ENCODE assay signal across 8 cellular contexts in genomic region chr16:24014955-24015354, GRCh38.
DNase-seq lines count a peak whose midpoint lies in the region; ATAC-seq and TF ChIP-seq lines count a peak whose summit lies in the region.
"Not testable (repeated sequence)": the region's sequence is repeated elsewhere in the genome, so short reads cannot be mapped to it uniquely, and the experiment has no call there.

No MANE protein-coding gene starts in this region.

- not testable (repeated sequence) for H3K9me2 ChIP-seq in Loucy (replicated peaks; ENCODE audit: low read depth, low read length)

- H3K27me3 ChIP-seq in CD4-positive, alpha-beta memory T cell (ENCODE audit: insufficient read depth, low read length); Loucy (ENCODE audit: insufficient read depth, low read length, poor library complexity, severe bottlenecking); thymus (ENCODE audit: control insufficient read depth, insufficient read depth): not testable (repeated sequence)

- DNase-seq in CD4-positive, alpha-beta memory T cell; activated CD8-positive, alpha-beta T cell treated with anti-CD3 and anti-CD28 coated beads for 36 hours; activated naive CD4-positive, alpha-beta T cell treated with anti-CD3 and anti-CD28 coated beads, Interleukin-2, amount 10 ng/mL, durations not matched to agents 7 days and 5 days; naive thymus-derived CD8-positive, alpha-beta T cell: not testable (repeated sequence)

- peaks cover 41 to 59% (median 50%) of the 10 kb centered on the region in 4 donors for H3K4me1 Mint-ChIP-seq in CD4-positive, alpha-beta memory T cell
- peaks cover 34% of the 10 kb centered on the region for H3K4me1 Mint-ChIP-seq in T-helper 1 cell treated with Interleukin-12 subunit alpha and Interleukin-12 subunit beta and Interleukin-4 antibody, amounts not matched to agents 30 μg/mL and 1 μg/mL, for 36 hours (ENCODE audit: low read depth)
- H3K4me1 Mint-ChIP-seq in activated CD8-positive, alpha-beta T cell treated with anti-CD3 and anti-CD28 coated beads for 36 hours (ENCODE audit: low read depth), result peaks cover 45% of the 10 kb centered on the region
- peaks cover 50% of the 10 kb centered on the region for H3K4me1 Mint-ChIP-seq in activated naive CD4-positive, alpha-beta T cell treated with anti-CD3 and anti-CD28 coated beads, Interleukin-2, amount 10 ng/mL, durations not matched to agents 7 days and 5 days
- peaks cover 38% of the 10 kb centered on the region for H3K4me1 Mint-ChIP-seq in dendritic cell treated with granulocyte-macrophage colony-stimulating factor and Interleukin-4, amounts not matched to agents 40 ng/mL and 50 ng/mL, for 4 days (ENCODE audit: low read depth)
- peaks cover 34 to 89% (median 80%) of the 10 kb centered on the region in 4 donors for H3K4me1 Mint-ChIP-seq in naive thymus-derived CD8-positive, alpha-beta T cell

- peak overlapping the region; percentile 38 for H3K27ac ChIP-seq in CD4-positive, alpha-beta memory T cell (ENCODE audit: low read depth, low read length)
- peak overlapping the region; percentile 52 for H3K27ac ChIP-seq in thymus (ENCODE audit: low read depth)

- not testable (repeated sequence) for H3K36me3 Mint-ChIP-seq in CD4-positive, alpha-beta memory T cell; T-helper 1 cell treated with Interleukin-12 subunit alpha and Interleukin-12 subunit beta and Interleukin-4 antibody, amounts not matched to agents 30 μg/mL and 1 μg/mL, for 36 hours (ENCODE audit: low read depth); activated CD8-positive, alpha-beta T cell treated with anti-CD3 and anti-CD28 coated beads for 36 hours (ENCODE audit: low read depth); activated naive CD4-positive, alpha-beta T cell treated with anti-CD3 and anti-CD28 coated beads, Interleukin-2, amount 10 ng/mL, durations not matched to agents 7 days and 5 days; dendritic cell treated with granulocyte-macrophage colony-stimulating factor and Interleukin-4, amounts not matched to agents 40 ng/mL and 50 ng/mL, for 4 days (ENCODE audit: low read depth); naive thymus-derived CD8-positive, alpha-beta T cell

- not testable (repeated sequence) for H3K4me3 ChIP-seq in CD4-positive, alpha-beta memory T cell (ENCODE audit: low read length in 2 of 2); thymus (ENCODE audit: low read length)
- peak overlapping the region; percentile 63 for H3K4me3 ChIP-seq in Loucy (ENCODE audit: low read length, poor library complexity, severe bottlenecking)

- not testable (repeated sequence) for ATAC-seq in activated CD8-positive, alpha-beta T cell treated with anti-CD3 and anti-CD28 coated beads for 36 hours; naive thymus-derived CD8-positive, alpha-beta T cell

- not testable (repeated sequence) for H3K9me3 ChIP-seq in CD4-positive, alpha-beta memory T cell (ENCODE audit: control insufficient read depth in 1 of 2, low read length in 2 of 2); Loucy (ENCODE audit: insufficient read depth, low read depth, low read length); thymus (ENCODE audit: control insufficient read depth)

- H3K9me3 Mint-ChIP-seq in CD4-positive, alpha-beta memory T cell; T-helper 1 cell treated with Interleukin-12 subunit alpha and Interleukin-12 subunit beta and Interleukin-4 antibody, amounts not matched to agents 30 μg/mL and 1 μg/mL, for 36 hours; activated CD8-positive, alpha-beta T cell treated with anti-CD3 and anti-CD28 coated beads for 36 hours; activated naive CD4-positive, alpha-beta T cell treated with anti-CD3 and anti-CD28 coated beads, Interleukin-2, amount 10 ng/mL, durations not matched to agents 7 days and 5 days; dendritic cell treated with granulocyte-macrophage colony-stimulating factor and Interleukin-4, amounts not matched to agents 40 ng/mL and 50 ng/mL, for 4 days; naive thymus-derived CD8-positive, alpha-beta T cell: not testable (repeated sequence)

- WGBS in thymus, result 95% methylated on average over 7 of the region's 7 CpGs

- peak overlapping the region; percentile 43 to 89 (median 85) for H3K27ac Mint-ChIP-seq in CD4-positive, alpha-beta memory T cell
- peak overlapping the region; percentile 37 for H3K27ac Mint-ChIP-seq in T-helper 1 cell treated with Interleukin-12 subunit alpha and Interleukin-12 subunit beta and Interleukin-4 antibody, amounts not matched to agents 30 μg/mL and 1 μg/mL, for 36 hours
- H3K27ac Mint-ChIP-seq in activated CD8-positive, alpha-beta T cell treated with anti-CD3 and anti-CD28 coated beads for 36 hours, result peak overlapping the region; percentile 69
- peak overlapping the region; percentile 67 for H3K27ac Mint-ChIP-seq in activated naive CD4-positive, alpha-beta T cell treated with anti-CD3 and anti-CD28 coated beads, Interleukin-2, amount 10 ng/mL, durations not matched to agents 7 days and 5 days
- peak overlapping the region; percentile 66 for H3K27ac Mint-ChIP-seq in dendritic cell treated with granulocyte-macrophage colony-stimulating factor and Interleukin-4, amounts not matched to agents 40 ng/mL and 50 ng/mL, for 4 days
- H3K27ac Mint-ChIP-seq in naive thymus-derived CD8-positive, alpha-beta T cell, result peak overlapping the region; percentile 88 to 98 (median 94)

- H4K20me1 ChIP-seq in Loucy (ENCODE audit: insufficient read depth, low read length, poor library complexity, severe bottlenecking), result not testable (repeated sequence)

- H3K36me3 ChIP-seq in CD4-positive, alpha-beta memory T cell (ENCODE audit: insufficient read depth, low read length); Loucy (ENCODE audit: insufficient read depth, low read length); thymus (ENCODE audit: control insufficient read depth, insufficient read depth): not testable (repeated sequence)

- H3K4me1 ChIP-seq in CD4-positive, alpha-beta memory T cell (ENCODE audit: insufficient read depth, low read length), result peaks cover 43% of the 10 kb centered on the region
- H3K4me1 ChIP-seq in Loucy (ENCODE audit: insufficient read depth, low read length, poor library complexity, severe bottlenecking) (peaks cover 38% of the 10 kb centered on the region), thymus (ENCODE audit: control insufficient read depth, insufficient read depth, low read length) (peaks cover 19% of the 10 kb centered on the region)

- CTCF ChIA-PET in CD4-positive, alpha-beta memory T cell (lab: Charles Lee; ENCODE audit: partially characterized antibody), result interaction anchor here (1.0 to 19.6 kb wide), 9 partner anchors 8 to 249 kb away, joined by 3 to 472 read pairs (median 7); no protein-coding TSS in a partner anchor
- CTCF ChIA-PET in activated CD8-positive, alpha-beta T cell treated with anti-CD3 and anti-CD28 coated beads for 36 hours (lab: Charles Lee), result interaction anchor here (0.8 to 21.4 kb wide), 9 partner anchors 8 to 238 kb away, joined by 3 to 312 read pairs (median 5); no protein-coding TSS in a partner anchor
- CTCF ChIA-PET in activated naive CD4-positive, alpha-beta T cell treated with anti-CD3 and anti-CD28 coated beads, Interleukin-2, amount 10 ng/mL, durations not matched to agents 7 days and 5 days (lab: Charles Lee), result interaction anchor here (2.0 to 15.7 kb wide), 3 partner anchors 8 to 212 kb away, joined by 5 to 303 read pairs (median 18); no protein-coding TSS in a partner anchor

- not testable (repeated sequence) for TF ChIP-seq CTCF in Loucy (conservative IDR thresholded peaks at IDR 0.05; ENCODE audit: low read length); activated CD8-positive, alpha-beta T cell treated with anti-CD3 and anti-CD28 coated beads for 36 hours (IDR thresholded peaks at IDR 0.05)

- not testable (repeated sequence) for H2AFZ ChIP-seq in Loucy (ENCODE audit: low read length)

- H3K4me2 ChIP-seq in Loucy (ENCODE audit: low read depth, low read length, poor library complexity, severe bottlenecking), result peak overlapping the region; percentile 74

- peaks cover 10% of the 10 kb centered on the region; the same call in 1 of the 2 replicates for H3F3A ChIP-seq in Loucy (ENCODE audit: low read depth)

- intact Hi-C loops in CD4-positive, alpha-beta memory T cell (cut with micrococcal nuclease), result loop anchor here (1.0 to 5.0 kb wide), 2 partner anchors 153 to 212 kb away; no protein-coding TSS in a partner anchor
- intact Hi-C loops in activated CD8-positive, alpha-beta T cell treated with anti-CD3 and anti-CD28 coated beads for 36 hours (cut with micrococcal nuclease), result not testable (repeated sequence)
- intact Hi-C loops in dendritic cell treated with granulocyte-macrophage colony-stimulating factor and Interleukin-4, amounts not matched to agents 40 ng/mL and 50 ng/mL, for 4 days (cut with micrococcal nuclease), result loop anchor here (5.0 kb wide), 1 partner anchor 133 kb away; no protein-coding TSS in a partner anchor

- peaks cover 11% of the 10 kb centered on the region; the same call in 1 of the 2 replicates for H3K79me2 ChIP-seq in Loucy (ENCODE audit: insufficient read depth, low read length)

- H3K9ac ChIP-seq in Loucy (ENCODE audit: low read depth, low read length, poor library complexity, severe bottlenecking), result peak overlapping the region; percentile 58

- H3K4me3 Mint-ChIP-seq in CD4-positive, alpha-beta memory T cell, result peak overlapping the region in 4 of 8 donors; percentile 25 to 70 (median 49)
- H3K4me3 Mint-ChIP-seq in T-helper 1 cell treated with Interleukin-12 subunit alpha and Interleukin-12 subunit beta and Interleukin-4 antibody, amounts not matched to agents 30 μg/mL and 1 μg/mL, for 36 hours, result peak overlapping the region; percentile 15
- H3K4me3 Mint-ChIP-seq in activated CD8-positive, alpha-beta T cell treated with anti-CD3 and anti-CD28 coated beads for 36 hours; activated naive CD4-positive, alpha-beta T cell treated with anti-CD3 and anti-CD28 coated beads, Interleukin-2, amount 10 ng/mL, durations not matched to agents 7 days and 5 days; dendritic cell treated with granulocyte-macrophage colony-stimulating factor and Interleukin-4, amounts not matched to agents 40 ng/mL and 50 ng/mL, for 4 days: not testable (repeated sequence)
- H3K4me3 Mint-ChIP-seq in naive thymus-derived CD8-positive, alpha-beta T cell, result peak overlapping the region in 5 of 10 donors; percentile 9 to 89 (median 43)

- POLR2A ChIA-PET in CD4-positive, alpha-beta memory T cell (lab: Charles Lee; ENCODE audit: partially characterized antibody), result interaction anchor here (0.7 to 2.5 kb wide), 5 partner anchors 8 to 211 kb away, joined by 3 to 14 read pairs (median 5); no protein-coding TSS in a partner anchor
- POLR2A ChIA-PET in activated CD8-positive, alpha-beta T cell treated with anti-CD3 and anti-CD28 coated beads for 36 hours (lab: Charles Lee), result interaction anchor here (0.7 to 2.2 kb wide), 5 partner anchors 8 to 175 kb away, joined by 3 to 7 read pairs (median 4); no protein-coding TSS in a partner anchor
- POLR2A ChIA-PET in naive thymus-derived CD8-positive, alpha-beta T cell (lab: Charles Lee), result interaction anchor here (1.1 to 5.8 kb wide), 7 partner anchors 9 to 188 kb away, joined by 3 to 47 read pairs (median 6); no protein-coding TSS in a partner anchor

- H3K27me3 Mint-ChIP-seq in CD4-positive, alpha-beta memory T cell; T-helper 1 cell treated with Interleukin-12 subunit alpha and Interleukin-12 subunit beta and Interleukin-4 antibody, amounts not matched to agents 30 μg/mL and 1 μg/mL, for 36 hours (ENCODE audit: low read depth); activated CD8-positive, alpha-beta T cell treated with anti-CD3 and anti-CD28 coated beads for 36 hours; activated naive CD4-positive, alpha-beta T cell treated with anti-CD3 and anti-CD28 coated beads, Interleukin-2, amount 10 ng/mL, durations not matched to agents 7 days and 5 days; dendritic cell treated with granulocyte-macrophage colony-stimulating factor and Interleukin-4, amounts not matched to agents 40 ng/mL and 50 ng/mL, for 4 days; naive thymus-derived CD8-positive, alpha-beta T cell: not testable (repeated sequence)

Comparison
In these comparisons a context has a peak if more than half of its experiments do, and no peak if none do; other contexts are left out.
1. H3K27ac Mint-ChIP-seq: peak in every context shown above with its lines; median percentile 94 in naive thymus-derived CD8-positive, alpha-beta T cell; 85 in CD4-positive, alpha-beta memory T cell; 69 in activated CD8-positive, alpha-beta T cell treated with anti-CD3 and anti-CD28 coated beads for 36 hours; 67 in activated naive CD4-positive, alpha-beta T cell treated with anti-CD3 and anti-CD28 coated beads, Interleukin-2, amount 10 ng/mL, durations not matched to agents 7 days and 5 days; 66 in dendritic cell treated with granulocyte-macrophage colony-stimulating factor and Interleukin-4, amounts not matched to agents 40 ng/mL and 50 ng/mL, for 4 days; 37 in T-helper 1 cell treated with Interleukin-12 subunit alpha and Interleukin-12 subunit beta and Interleukin-4 antibody, amounts not matched to agents 30 μg/mL and 1 μg/mL, for 36 hours.